ENCODE assay signal across 15 cellular contexts in genomic region chr5:33049845-33050244, GRCh38.
DNase-seq lines count a peak whose midpoint lies in the region; ATAC-seq, FAIRE-seq and TF ChIP-seq lines count a peak whose summit lies in the region.
"Had no signal": no experiment of that assay in that cellular context is flagged by ENCODE, and none has a peak within 500 bp of the region (broad histone marks: within the 10 kb centered on the region; RNA-seq: fewer than 3 reads in every experiment).

No MANE protein-coding gene starts in this region.

- ATAC-seq in PC-3, result peak; percentile 90
- ATAC-seq in stimulated activated memory B cell treated with anti-CD40 and anti-IgM and Interleukin-4, amounts not matched to agents 10 μg/mL and 1 μg/mL and 100 μg/mL, for 72 hours, result no peak
- ATAC-seq: natural killer cell had no signal

- WGBS in H1 (ENCODE audit: extremely low coverage in 1 of 2, insufficient coverage in 1 of 2, insufficient read length in 1 of 2, insufficient replicate concordance in 2 of 2, low coverage in 1 of 2, low lambda C conversion rate in 2 of 2, missing lambda C conversion rate in 1 of 2), 2 experiments, result 87% methylated on average over 2 of the region's 2 CpGs; no CpG with 5 or more reads in 1 of the 2 experiments
- no CpG with 5 or more reads among the region's 2 CpGs for WGBS in neuronal stem cell (ENCODE audit: extremely low coverage in 2 of 2, insufficient read length in 2 of 2, insufficient replicate concordance in 1 of 2), 2 donors
- WGBS in stomach, 5 donors, result 67 to 87% (median 80%) methylated on average over 1 to 2 of the region's 2 CpGs

- H3K9me3 Mint-ChIP-seq in Calu3 (ENCODE audit: low read depth, unreplicated experiment), result peaks cover 5% of the 10 kb centered on the region
- H3K9me3 Mint-ChIP-seq in stimulated activated memory B cell treated with anti-CD40 and anti-IgM and Interleukin-4, amounts not matched to agents 10 μg/mL and 1 μg/mL and 100 μg/mL, for 72 hours, result peaks cover 6% of the 10 kb centered on the region

- H2BK120ac ChIP-seq in H1 (replicated peaks; ENCODE audit: low read depth, low read length) (no peak overlapping the region), neuronal stem cell (ENCODE audit: low read depth, low read length) (no peak overlapping the region)

- peak overlapping the region; percentile 90 for H3K4me2 ChIP-seq in PC-3 (ENCODE audit: low read length)
- no peak overlapping the region for H3K4me2 ChIP-seq in H1 (ENCODE audit: insufficient read depth in 1 of 2, low read depth in 2 of 2, low read length in 2 of 2)
- H3K4me2 ChIP-seq in neuronal stem cell (ENCODE audit: insufficient read depth, low read length, poor library complexity, severe bottlenecking), result no peak overlapping the region

- TF ChIP-seq EP300 in H1 (IDR thresholded peaks at IDR 0.05; ENCODE audit: borderline replicate concordance in 1 of 2, low read depth in 2 of 2, low read length in 2 of 2), result no peak
- no peak for TF ChIP-seq EP300 in stomach (IDR thresholded peaks at IDR 0.05)

- H3K4me3 Mint-ChIP-seq in Calu3 (ENCODE audit: low read depth, unreplicated experiment), result no peak overlapping the region
- no peak overlapping the region for H3K4me3 Mint-ChIP-seq in stimulated activated memory B cell treated with anti-CD40 and anti-IgM and Interleukin-4, amounts not matched to agents 10 μg/mL and 1 μg/mL and 100 μg/mL, for 72 hours
- H3K4me3 Mint-ChIP-seq: natural killer cell had no signal

- intact Hi-C loops in Calu3 (cut with micrococcal nuclease; ENCODE audit: unreplicated experiment), result no loop called here
- intact Hi-C loops in PC-3 (cut with micrococcal nuclease), result loop anchor here (10.0 kb wide), 1 partner anchor 265 kb away; no protein-coding TSS in a partner anchor
- intact Hi-C loops in stomach (cut with DNase I; ENCODE audit: low total_unique reads), result no loop called here

- H3K79me2 ChIP-seq in PC-3 (ENCODE audit: low read length) (peaks cover 25% of the 10 kb centered on the region), H1 (ENCODE audit: control insufficient read depth in 1 of 2, insufficient read depth in 2 of 2, low read length in 2 of 2) (no peaks in the 10 kb centered on the region)

- H3K14ac ChIP-seq in H1 (ENCODE audit: insufficient read length), result no peak overlapping the region
- no peak overlapping the region for H3K14ac ChIP-seq in neuronal stem cell (ENCODE audit: low read length)

- TF ChIP-seq POLR2A in H1 (IDR thresholded peaks at IDR 0.05; ENCODE audit: control extremely low read depth in 1 of 2, low read depth in 2 of 2, low read length in 2 of 2) (no peak), stomach (IDR thresholded peaks at IDR 0.05) (no peak)

- H3K4me3 ChIP-seq in PC-3 (ENCODE audit: low read length), result peak overlapping the region; percentile 69
- H3K4me3 ChIP-seq in H1 (ENCODE audit: extremely low read depth in 1 of 4, insufficient read depth in 2 of 4, low read depth in 3 of 4, low read length in 4 of 4), result no peak overlapping the region
- H3K4me3 ChIP-seq in neuronal stem cell (ENCODE audit: low read length in 2 of 2), result no peak overlapping the region
- H3K4me3 ChIP-seq in stomach, result no peak overlapping the region
- H3K4me3 ChIP-seq: Peyer's patch, testis had no signal

- CTCF ChIA-PET in Calu3 (lab: Charles Lee), result interaction anchor here (0.9 kb wide), 1 partner anchor 14 kb away, joined by 3 read pairs; no protein-coding TSS in a partner anchor
- CTCF ChIA-PET in PC-3 (lab: Charles Lee), result no interaction called here
- CTCF ChIA-PET in H1 (lab: Charles Lee; ENCODE audit: partially characterized antibody), result interaction anchor here (1.1 kb wide), 2 partner anchors 107 to 109 kb away, joined by 3 to 5 read pairs; no protein-coding TSS in a partner anchor

- no peak overlapping the region for H2BK15ac ChIP-seq in H1 (ENCODE audit: low read length)
- no peak overlapping the region for H2BK15ac ChIP-seq in neuronal stem cell (ENCODE audit: low read length)

- no peak overlapping the region for H2AK5ac ChIP-seq in H1 (ENCODE audit: low read depth, low read length)
- no peak overlapping the region for H2AK5ac ChIP-seq in neuronal stem cell (ENCODE audit: low read depth, low read length)

- no peaks in the 10 kb centered on the region for H3F3A ChIP-seq in PC-3 (ENCODE audit: low read length, unreplicated experiment)

- H4K20me1 ChIP-seq in PC-3 (ENCODE audit: low read length) (no peaks in the 10 kb centered on the region), H1 (replicated peaks in 1 of 2; ENCODE audit: control insufficient read depth in 1 of 2, insufficient read depth in 2 of 2, low read length in 2 of 2) (no peaks in the 10 kb centered on the region)

- H3K23ac ChIP-seq in H1 (ENCODE audit: insufficient read length) (no peak overlapping the region), neuronal stem cell (ENCODE audit: low read depth, low read length, poor library complexity) (no peak overlapping the region)

- H2AFZ ChIP-seq in PC-3 (ENCODE audit: low read length) (peak overlapping the region; percentile 78), H1 (ENCODE audit: low read length) (no peak overlapping the region), neuronal stem cell (ENCODE audit: low read length) (no peak overlapping the region)

- 0 out of 2 replicates have a peak overlapping the region, but pooled peaks have one; percentile 8 for H2BK5ac ChIP-seq in H1 (ENCODE audit: low read depth, low read length)
- H2BK5ac ChIP-seq in neuronal stem cell (ENCODE audit: low read length), result peak overlapping the region; percentile 7

- no peak overlapping the region for H3K4ac ChIP-seq in H1 (replicated peaks; ENCODE audit: insufficient read length, low read depth, low read length)
- H3K4ac ChIP-seq in neuronal stem cell (ENCODE audit: low read length), result no peak overlapping the region

- no peak overlapping the region for H3K18ac ChIP-seq in H1 (ENCODE audit: extremely low read depth, low read length)
- peak overlapping the region; percentile 32 for H3K18ac ChIP-seq in neuronal stem cell (ENCODE audit: low read length)

- H3K4me1 Mint-ChIP-seq in Calu3 (ENCODE audit: low read depth, unreplicated experiment), result no peaks in the 10 kb centered on the region
- H3K4me1 Mint-ChIP-seq in stimulated activated memory B cell treated with anti-CD40 and anti-IgM and Interleukin-4, amounts not matched to agents 10 μg/mL and 1 μg/mL and 100 μg/mL, for 72 hours, result no peaks in the 10 kb centered on the region
- H3K4me1 Mint-ChIP-seq: natural killer cell had no signal

- no peaks in the 10 kb centered on the region for H3K36me3 Mint-ChIP-seq in Calu3 (ENCODE audit: insufficient read depth, unreplicated experiment)
- H3K36me3 Mint-ChIP-seq in stimulated activated memory B cell treated with anti-CD40 and anti-IgM and Interleukin-4, amounts not matched to agents 10 μg/mL and 1 μg/mL and 100 μg/mL, for 72 hours, result no peaks in the 10 kb centered on the region
- H3K36me3 Mint-ChIP-seq: natural killer cell had no signal

- POLR2A ChIA-PET in PC-3 (lab: Charles Lee; ENCODE audit: unreplicated experiment) (interaction anchor here (0.7 to 1.3 kb wide), 2 partner anchors 40 to 98 kb away, joined by 3 to 5 read pairs; no protein-coding TSS in a partner anchor), H1 (lab: Charles Lee; ENCODE audit: partially characterized antibody) (no interaction called here)

- no peak overlapping the region for H2BK12ac ChIP-seq in H1 (ENCODE audit: low read depth, low read length)
- no peak overlapping the region for H2BK12ac ChIP-seq in neuronal stem cell (ENCODE audit: low read length)

- no peak overlapping the region for H4K91ac ChIP-seq in H1 (replicated peaks; ENCODE audit: insufficient read length, low read length)
- H4K91ac ChIP-seq in neuronal stem cell (ENCODE audit: low read depth, low read length, poor library complexity), result no peak overlapping the region

- H3K27ac ChIP-seq in PC-3 (ENCODE audit: low read length) (peak overlapping the region; percentile 98), H1 (ENCODE audit: low read depth, low read length) (no peak overlapping the region), neuronal stem cell (replicated peaks; ENCODE audit: low read length) (no peak overlapping the region), stomach (no peak overlapping the region)
- H3K27ac ChIP-seq: Peyer's patch, testis had no signal

- peaks cover 13% of the 10 kb centered on the region for H3K36me3 ChIP-seq in PC-3 (ENCODE audit: low read depth, low read length)
- H3K36me3 ChIP-seq in H1 (ENCODE audit: control insufficient read depth in 2 of 4, insufficient read depth in 4 of 4, low read length in 3 of 4), result no peaks in the 10 kb centered on the region
- no peaks in the 10 kb centered on the region for H3K36me3 ChIP-seq in neuronal stem cell (replicated peaks in 1 of 2; ENCODE audit: control insufficient read depth in 2 of 2, insufficient read depth in 2 of 2, low read length in 2 of 2)
- H3K36me3 ChIP-seq in stomach, result no peaks in the 10 kb centered on the region
- H3K36me3 ChIP-seq: Peyer's patch had no signal

- TF ChIP-seq CTCF in Calu3 (IDR thresholded peaks at IDR 0.05; ENCODE audit: unreplicated experiment) (no peak), PC-3 (conservative IDR thresholded peaks at IDR 0.05; ENCODE audit: low read depth, low read length) (no peak), H1 (IDR thresholded peaks at IDR 0.05; ENCODE audit: control extremely low read depth in 1 of 3, insufficient read depth in 1 of 3, low read depth in 1 of 3, low read length in 3 of 3) (no peak), stomach (IDR thresholded peaks at IDR 0.05) (no peak)

- no peak overlapping the region for H4K5ac ChIP-seq in H1 (ENCODE audit: insufficient read length, low read depth, low read length)

- no peak for TF ChIP-seq RAD21 in H1 (IDR thresholded peaks at IDR 0.05 in 1 of 2, conservative IDR thresholded peaks at IDR 0.05 in 1 of 2; ENCODE audit: low read depth in 2 of 2, low read length in 2 of 2)

- no peak overlapping the region for H3K56ac ChIP-seq in H1 (replicated peaks; ENCODE audit: insufficient read length, low read depth, low read length)

- no peaks in the 10 kb centered on the region for H3K27me3 ChIP-seq in PC-3 (ENCODE audit: low read length)
- no peaks in the 10 kb centered on the region for H3K27me3 ChIP-seq in H1 (replicated peaks in 1 of 4; ENCODE audit: control insufficient read depth in 3 of 4, extremely low read depth in 1 of 4, insufficient read depth in 3 of 4, low read length in 3 of 4)
- H3K27me3 ChIP-seq in neuronal stem cell (ENCODE audit: control insufficient read depth in 3 of 3, insufficient read depth in 3 of 3, low read depth in 1 of 3, low read length in 3 of 3), result no peaks in the 10 kb centered on the region
- H3K27me3 ChIP-seq in stomach, result no peaks in the 10 kb centered on the region
- H3K27me3 ChIP-seq: Peyer's patch, testis had no signal

- BruUV-seq in Calu3 (replicated peaks; lab: Mats Ljungman, UMichigan), result no TSS peak
- no TSS peak for BruUV-seq in PC-3 (replicated peaks; lab: Mats Ljungman, UMichigan)

- H3K9me2 ChIP-seq in PC-3 (replicated peaks; ENCODE audit: low read length), result no peaks in the 10 kb centered on the region

- no peak overlapping the region for H3K27ac Mint-ChIP-seq in Calu3 (ENCODE audit: unreplicated experiment)
- no peak overlapping the region for H3K27ac Mint-ChIP-seq in stimulated activated memory B cell treated with anti-CD40 and anti-IgM and Interleukin-4, amounts not matched to agents 10 μg/mL and 1 μg/mL and 100 μg/mL, for 72 hours
- H3K27ac Mint-ChIP-seq: natural killer cell had no signal

- H3K9ac ChIP-seq in PC-3 (ENCODE audit: low read length) (peak overlapping the region; percentile 84), H1 (replicated peaks in 1 of 4; ENCODE audit: extremely low read depth in 1 of 4, low read depth in 3 of 4, low read length in 3 of 4) (no peak overlapping the region; a peak in 1 of 7 replicates), neuronal stem cell (ENCODE audit: low read depth, low read length, poor library complexity) (no peak overlapping the region)

- H4K8ac ChIP-seq in H1 (ENCODE audit: extremely low read depth, insufficient read depth, low read length) (0 out of 2 replicates have a peak overlapping the region, but pooled peaks have one; percentile 9), neuronal stem cell (ENCODE audit: low read depth, low read length) (no peak overlapping the region)

- DNase-seq in Calu3, result peak; percentile 42
- peak; percentile 94 for DNase-seq in PC-3
- DNase-seq in H1 (ENCODE audit: low read depth in 1 of 2, low spot score in 2 of 2), result no peak
- DNase-seq in neuronal stem cell (ENCODE audit: low spot score), result no peak
- no peak for DNase-seq in stomach
- no peak for DNase-seq in NCI-H2029 (lab: John Stamatoyannopoulos, UW)
- DNase-seq in NCI-H2171 treated with DMSO at 0.1 percent for 48 hours (lab: John Stamatoyannopoulos, UW), result no peak
- DNase-seq: activated CD4-positive, alpha-beta T cell treated with anti-CD3 and anti-CD28 coated beads, Interleukin-2, amount 50 U/mL, for 48 hours; DMS 273 treated with DMSO at 0.1 percent for 48 hours; natural killer cell; NCI-H1436; Peyer's patch; stimulated activated CD4-positive, alpha-beta T cell treated with anti-CD3 and anti-CD28 coated beads, Interleukin-1b, Interleukin-23, amount 100 ng/mL, for 48 hours; testis had no signal

- no peak overlapping the region for H2BK20ac ChIP-seq in H1 (ENCODE audit: low read length)

- H3K27me3 Mint-ChIP-seq in Calu3 (ENCODE audit: unreplicated experiment), result no peaks in the 10 kb centered on the region
- no peaks in the 10 kb centered on the region for H3K27me3 Mint-ChIP-seq in stimulated activated memory B cell treated with anti-CD40 and anti-IgM and Interleukin-4, amounts not matched to agents 10 μg/mL and 1 μg/mL and 100 μg/mL, for 72 hours

- H3K79me1 ChIP-seq in H1 (ENCODE audit: low read depth, low read length) (no peaks in the 10 kb centered on the region), neuronal stem cell (ENCODE audit: low read depth, low read length) (no peaks in the 10 kb centered on the region)

- no peaks in the 10 kb centered on the region; the same call in 1 of the 2 replicates for H3K9me3 ChIP-seq in PC-3 (ENCODE audit: low read length)
- 0 out of 4 replicates have a peak, but pooled peaks cover 0 to under 1% of the 10 kb centered on the region in 2 experiments for H3K9me3 ChIP-seq in H1 (ENCODE audit: insufficient read depth in 2 of 2, low read depth in 1 of 2, low read length in 1 of 2)
- H3K9me3 ChIP-seq in neuronal stem cell (replicated peaks in 1 of 2; ENCODE audit: control insufficient read depth in 2 of 2, insufficient read depth in 1 of 2, low read depth in 1 of 2, low read length in 2 of 2), result no peaks in the 10 kb centered on the region
- H3K9me3 ChIP-seq in stomach, result peaks cover 0 to 9% (median 2%) of the 10 kb centered on the region in 4 donors
- H3K9me3 ChIP-seq: testis had no signal

- no peaks in the 10 kb centered on the region for H3K23me2 ChIP-seq in H1 (ENCODE audit: low read depth, low read length)

- H3K4me1 ChIP-seq in PC-3 (ENCODE audit: insufficient read depth, low read length), result peaks cover 38% of the 10 kb centered on the region
- no peaks in the 10 kb centered on the region for H3K4me1 ChIP-seq in H1 (replicated peaks in 1 of 4; ENCODE audit: control insufficient read depth in 3 of 4, insufficient read depth in 4 of 4, low read length in 3 of 4)
- H3K4me1 ChIP-seq in neuronal stem cell (ENCODE audit: control insufficient read depth in 2 of 2, insufficient read depth in 1 of 2, low read depth in 1 of 2, low read length in 2 of 2), result peaks cover 0 to 3% of the 10 kb centered on the region in 2 donors
- H3K4me1 ChIP-seq in stomach, result no peaks in the 10 kb centered on the region
- H3K4me1 ChIP-seq: Peyer's patch, testis had no signal

- no peak for FAIRE-seq in H1 (lab: Jason Lieb, UNC)

Comparison
In these comparisons a context has a peak if more than half of its experiments do, and no peak if none do; other contexts are left out.
1. DNase-seq: peak in Calu3 (single experiment) and PC-3 (single experiment); none in H1 (0 of 2), neuronal stem cell (single experiment), stomach (single experiment), NCI-H2029 (single experiment) and NCI-H2171 treated with DMSO at 0.1 percent for 48 hours (single experiment).